In genomic region chr16:25707982-25708583, GRCh38 we compare ENCODE assay signal across 1 cellular context.
TF ChIP-seq lines count a peak whose summit lies in the region.

No MANE protein-coding gene starts in this region.

TF ChIP-seq in HepG2, 621 proteins besides CTCF, POLR2A, EP300 and RAD21 (continued from another document):
- TF ChIP-seq THAP9 (CRISPR knock-in tag; IDR thresholded peaks at IDR 0.05; ENCODE audit: borderline replicate concordance) (no peak), ZZZ3 (CRISPR knock-in tag; IDR thresholded peaks at IDR 0.05; ENCODE audit: borderline replicate concordance) (no peak), TEAD3 (CRISPR knock-in tag; optimal IDR thresholded peaks at IDR 0.05; ENCODE audit: borderline replicate concordance) (peak; percentile 36), TBP (CRISPR knock-in tag; IDR thresholded peaks at IDR 0.05) (no peak), TEF (CRISPR knock-in tag; IDR thresholded peaks at IDR 0.05) (peak; percentile 92), FOXJ3 (CRISPR knock-in tag; IDR thresholded peaks at IDR 0.05; ENCODE audit: borderline replicate concordance) (no peak), NR2F1 (CRISPR knock-in tag; IDR thresholded peaks at IDR 0.05) (peak in 1 of 2 experiments; percentile 47; a peak in 1 of 4 replicates)
